In genomic region chr7:41247128-41247865, GRCh38 we compare ENCODE assay signal across 2 cellular contexts.
TF ChIP-seq lines count a peak whose summit lies in the region.

No MANE protein-coding gene starts in this region.

TF ChIP-seq in IMR-90, 13 proteins besides CTCF, POLR2A, EP300 and RAD21:
- TF ChIP-seq ELK1 (IDR thresholded peaks at IDR 0.05; ENCODE audit: borderline replicate concordance, low read depth, low read length) (no peak), RCOR1 (IDR thresholded peaks at IDR 0.05; ENCODE audit: insufficient replicate concordance, low read length) (no peak), SMC3 (IDR thresholded peaks at IDR 0.05; ENCODE audit: low read depth, low read length) (no peak), RFX5 (IDR thresholded peaks at IDR 0.05; ENCODE audit: low read depth, low read length) (no peak), CHD1 (IDR thresholded peaks at IDR 0.05; ENCODE audit: low read depth, low read length) (no peak), MAFK (IDR thresholded peaks at IDR 0.05; ENCODE audit: low read depth, low read length) (no peak), CEBPB (IDR thresholded peaks at IDR 0.05; ENCODE audit: low read depth, low read length) (no peak), MXI1 (IDR thresholded peaks at IDR 0.05; ENCODE audit: borderline replicate concordance, low read depth, low read length) (no peak), BHLHE40 (IDR thresholded peaks at IDR 0.05; ENCODE audit: low read depth, low read length) (no peak), USF2 (IDR thresholded peaks at IDR 0.05; ENCODE audit: low read depth, low read length) (no peak), FOS (IDR thresholded peaks at IDR 0.05; ENCODE audit: low read depth, low read length) (no peak), NFE2L2 (IDR thresholded peaks at IDR 0.05; ENCODE audit: low read depth, low read length) (no peak), MAZ (IDR thresholded peaks at IDR 0.05; ENCODE audit: borderline replicate concordance, low read depth, low read length) (no peak)

TF ChIP-seq in SK-N-SH, 30 proteins besides CTCF, POLR2A, EP300 and RAD21 (continued from another document):
- peak; percentile 39; the same call in 1 of the 2 replicates for TF ChIP-seq RXRA (IDR thresholded peaks at IDR 0.05; ENCODE audit: borderline replicate concordance, low read depth)
- TF ChIP-seq FOSL2 (IDR thresholded peaks at IDR 0.05; ENCODE audit: borderline replicate concordance, low read depth): peak; percentile 76
- no peak for TF ChIP-seq MXI1 (IDR thresholded peaks at IDR 0.05; ENCODE audit: low read depth, low read length)
